8 cellular contexts compared by ENCODE assay signal in genomic region chr11:64165482-64165841, GRCh38. TPM values are rescaled to one million over a fixed set of nuclear protein-coding genes. Genes with fewer than 3 reads are reported as not detected.
DNase-seq lines count a peak whose midpoint lies in the region; ATAC-seq and TF ChIP-seq lines count a peak whose summit lies in the region.

No MANE protein-coding gene starts in this region.

- ATAC-seq in GM21619 (IDR thresholded peaks at IDR 0.05; ENCODE audit: unreplicated experiment), result peak; percentile 13

- H3K4me1 ChIP-seq in BE2C (no peaks in the 10 kb centered on the region), fibroblast of lung (ENCODE audit: control insufficient read depth, extremely low read depth, insufficient read depth, low read length) (peaks cover 6% of the 10 kb centered on the region), ovary (ENCODE audit: insufficient read depth) (peaks cover 6% of the 10 kb centered on the region)

- no peaks in the 10 kb centered on the region for H3K79me2 ChIP-seq in fibroblast of lung (ENCODE audit: control insufficient read depth, insufficient read depth, low read length)

- H3K27ac ChIP-seq in VCaP (peak overlapping the region; percentile 100), fibroblast of lung (ENCODE audit: insufficient read depth, low read length) (no peak overlapping the region), ovary (peak overlapping the region; percentile 23 to 55)

- WGBS in ovary, 3 donors, result 1 to 2% (median 1%) methylated on average over 22 to 32 of the region's 32 CpGs

- intact Hi-C loops in ovary (cut with DNase I), result no loop called here

- TF ChIP-seq CTCF in BE2C (IDR thresholded peaks at IDR 0.05; ENCODE audit: low read depth, low read length), result no peak
- peak; percentile 62 for TF ChIP-seq CTCF in VCaP (conservative IDR thresholded peaks at IDR 0.05)
- no peak for TF ChIP-seq CTCF in fibroblast of lung (conservative IDR thresholded peaks at IDR 0.05 in 1 of 2, IDR thresholded peaks at IDR 0.05 in 1 of 2; ENCODE audit: low read depth in 1 of 2, low read length in 2 of 2)
- peak in 1 of 3 donors; percentile 4 for TF ChIP-seq CTCF in ovary (IDR thresholded peaks at IDR 0.05)

- TF ChIP-seq POLR2A in ovary (IDR thresholded peaks at IDR 0.05), result no peak

- no peaks in the 10 kb centered on the region for H3K36me3 ChIP-seq in BE2C
- H3K36me3 ChIP-seq in fibroblast of lung (ENCODE audit: control insufficient read depth, insufficient read depth, low read length), result no peaks in the 10 kb centered on the region
- H3K36me3 ChIP-seq in ovary, result no peaks in the 10 kb centered on the region

- DNase-seq in BE2C (peak; percentile 40), fibroblast of lung (ENCODE audit: low read depth in 2 of 2) (no peak), ovary (peak in 4 of 5 donors; percentile 53 to 67 (median 57)), GDM1 (lab: John Stamatoyannopoulos, UW) (no peak), ecto neural progenitor cell (ENCODE audit: low spot score) (no peak), cerebellar cortex (ENCODE audit: low spot score) (no peak)

- H3K4me2 ChIP-seq in fibroblast of lung (ENCODE audit: extremely low read depth, insufficient read depth, low read length), result peak overlapping the region; percentile 92

- H2AFZ ChIP-seq in fibroblast of lung (ENCODE audit: low read length), result peak overlapping the region; percentile 70

- H3K9me3 ChIP-seq in BE2C, result no peaks in the 10 kb centered on the region
- H3K9me3 ChIP-seq in fibroblast of lung (ENCODE audit: control insufficient read depth, insufficient read depth, low read depth, low read length), result no peaks in the 10 kb centered on the region
- H3K9me3 ChIP-seq in ovary, result no peaks in the 10 kb centered on the region

- H3K4me3 ChIP-seq in BE2C (ENCODE audit: low read depth, low read length) (peak overlapping the region; percentile 66), fibroblast of lung (replicated peaks in 1 of 4; ENCODE audit: control extremely low read depth in 1 of 4, insufficient read depth in 1 of 4, low read depth in 3 of 4, low read length in 4 of 4) (peak overlapping the region; percentile 42 to 76 (median 69)), ovary (peak overlapping the region; percentile 56)

- H3K9ac ChIP-seq in fibroblast of lung (ENCODE audit: insufficient read depth, low read length), result peak overlapping the region; percentile 62

- H3K27me3 ChIP-seq in BE2C (no peaks in the 10 kb centered on the region), fibroblast of lung (ENCODE audit: control insufficient read depth, insufficient read depth, low read length) (no peaks in the 10 kb centered on the region), ovary (no peaks in the 10 kb centered on the region)

- H4K20me1 ChIP-seq in fibroblast of lung (ENCODE audit: control insufficient read depth, extremely low read depth, insufficient read depth, low read length), result no peaks in the 10 kb centered on the region

- no peak for TF ChIP-seq EP300 in ovary (IDR thresholded peaks at IDR 0.05)

RNA-seq across cellular contexts. Expression of gene MACROD1, which starts 0.5 kb away (rescaled TPM):
- 24.5 TPM for polyA plus RNA-seq in BE2C (2012; ENCODE audit: insufficient read depth, insufficient read length, low read depth)
- total RNA-seq in fibroblast of lung (24.8 and 28.2 TPM in 2 replicates), ovary (10 to 100 TPM; 24.9 to 50.2 (median 34.2) TPM)
- polyA plus RNA-seq in fibroblast of lung (6.0 and 8.8 TPM in 2 replicates), ovary (10 to 100 TPM; 21.1 to 24.1 TPM)
- 10.5 and 12.6 TPM in 2 replicates for polyA plus RNA-seq in fibroblast of lung (2012)
- polyA minus RNA-seq in fibroblast of lung (ENCODE audit: low replicate concordance), result 5.2 and 6.6 TPM in 2 replicates

RNA-seq across cellular contexts. Expression of gene STIP1, which starts 20.5 kb away (rescaled TPM):
- 313 TPM for polyA plus RNA-seq in BE2C (2012; ENCODE audit: insufficient read depth, insufficient read length, low read depth)
- total RNA-seq in fibroblast of lung (96.3 and 98.8 TPM in 2 replicates), ovary (100 to 1,000 TPM in 4 of 7 donors, 10 to 100 TPM in 3; 56.8 to 178 (median 111) TPM)
- polyA plus RNA-seq in fibroblast of lung (147 and 198 TPM in 2 replicates), ovary (100 to 1,000 TPM in 1 of 2 donors, 10 to 100 TPM in 1; 48.4 to 238 TPM)
- 140 and 180 TPM in 2 replicates for polyA plus RNA-seq in fibroblast of lung (2012)
- 136 and 252 TPM in 2 replicates for polyA minus RNA-seq in fibroblast of lung (ENCODE audit: low replicate concordance)

RNA-seq across cellular contexts. Expression of gene FERMT3, which starts 41.1 kb away (rescaled TPM):
- 9.3 TPM for polyA plus RNA-seq in BE2C (2012; ENCODE audit: insufficient read depth, insufficient read length, low read depth)
- total RNA-seq in fibroblast of lung (1.0 and 3.6 TPM in 2 replicates), ovary (10 to 100 TPM in 2 of 7 donors, 1 to 10 TPM in 5; 3.7 to 19.7 (median 7.5) TPM)
- polyA plus RNA-seq in fibroblast of lung (1.2 and 1.9 TPM in 2 replicates), ovary (1 to 10 TPM; 2.2 to 6.4 TPM)
- polyA plus RNA-seq in fibroblast of lung (2012), result 2.3 and 4.6 TPM in 2 replicates
- 2.1 and 2.6 TPM in 2 replicates for polyA minus RNA-seq in fibroblast of lung (ENCODE audit: low replicate concordance)

Comparison
In these comparisons a context has a peak if more than half of its experiments do, and no peak if none do; other contexts are left out.
1. DNase-seq: peak in BE2C (single experiment) and ovary (4 of 5); none in fibroblast of lung (0 of 2), GDM1 (single experiment), ecto neural progenitor cell (single experiment) and cerebellar cortex (single experiment).
2. Peak in every context shown above with its lines, with median percentiles within 50 percentile points of each other: H3K4me3 ChIP-seq.